1 cellular context compared by ENCODE assay signal in genomic region chr13:74104661-74105275, GRCh38.
TF ChIP-seq lines count a peak whose summit lies in the region.

No MANE protein-coding gene starts in this region.

TF ChIP-seq in HepG2, 621 proteins besides CTCF, POLR2A, EP300 and RAD21 (continued from another document):
- TF ChIP-seq, protein P1, sequence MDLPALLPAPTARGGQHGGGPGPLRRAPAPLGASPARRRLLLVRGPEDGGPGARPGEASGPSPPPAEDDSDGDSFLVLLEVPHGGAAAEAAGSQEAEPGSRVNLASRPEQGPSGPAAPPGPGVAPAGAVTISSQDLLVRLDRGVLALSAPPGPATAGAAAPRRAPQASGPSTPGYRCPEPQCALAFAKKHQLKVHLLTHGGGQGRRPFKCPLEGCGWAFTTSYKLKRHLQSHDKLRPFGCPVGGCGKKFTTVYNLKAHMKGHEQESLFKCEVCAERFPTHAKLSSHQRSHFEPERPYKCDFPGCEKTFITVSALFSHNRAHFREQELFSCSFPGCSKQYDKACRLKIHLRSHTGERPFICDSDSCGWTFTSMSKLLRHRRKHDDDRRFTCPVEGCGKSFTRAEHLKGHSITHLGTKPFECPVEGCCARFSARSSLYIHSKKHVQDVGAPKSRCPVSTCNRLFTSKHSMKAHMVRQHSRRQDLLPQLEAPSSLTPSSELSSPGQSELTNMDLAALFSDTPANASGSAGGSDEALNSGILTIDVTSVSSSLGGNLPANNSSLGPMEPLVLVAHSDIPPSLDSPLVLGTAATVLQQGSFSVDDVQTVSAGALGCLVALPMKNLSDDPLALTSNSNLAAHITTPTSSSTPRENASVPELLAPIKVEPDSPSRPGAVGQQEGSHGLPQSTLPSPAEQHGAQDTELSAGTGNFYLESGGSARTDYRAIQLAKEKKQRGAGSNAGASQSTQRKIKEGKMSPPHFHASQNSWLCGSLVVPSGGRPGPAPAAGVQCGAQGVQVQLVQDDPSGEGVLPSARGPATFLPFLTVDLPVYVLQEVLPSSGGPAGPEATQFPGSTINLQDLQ (CRISPR knock-in tag; IDR thresholded peaks at IDR 0.05): no peak
- no peak for TF ChIP-seq KLF11 (CRISPR knock-in tag; IDR thresholded peaks at IDR 0.05)
- no peak for TF ChIP-seq PAWR (CRISPR knock-in tag; IDR thresholded peaks at IDR 0.05; ENCODE audit: borderline replicate concordance)
- no peak for TF ChIP-seq ZNF710 (CRISPR knock-in tag; IDR thresholded peaks at IDR 0.05; ENCODE audit: borderline replicate concordance)
- no peak for TF ChIP-seq ZZZ3 (CRISPR knock-in tag; IDR thresholded peaks at IDR 0.05; ENCODE audit: borderline replicate concordance)
- no peak for TF ChIP-seq ZNF562 (CRISPR knock-in tag; IDR thresholded peaks at IDR 0.05; ENCODE audit: borderline replicate concordance)
- TF ChIP-seq ZNF3 (CRISPR knock-in tag; IDR thresholded peaks at IDR 0.05): no peak
- no peak for TF ChIP-seq SAP130 (CRISPR knock-in tag; IDR thresholded peaks at IDR 0.05; ENCODE audit: low read depth)
- no peak for TF ChIP-seq ZNF367 (CRISPR knock-in tag; IDR thresholded peaks at IDR 0.05; ENCODE audit: borderline replicate concordance)
- TF ChIP-seq ZNF619 (CRISPR knock-in tag; IDR thresholded peaks at IDR 0.05): no peak
- TF ChIP-seq THRA (CRISPR knock-in tag; IDR thresholded peaks at IDR 0.05; ENCODE audit: borderline replicate concordance): no peak
TF ChIP-seq in HepG2: peak in this region for 0.
